Comparison of ENCODE assay signal across 8 cellular contexts in genomic region chr1:155226910-155227260, GRCh38. TPM values are rescaled to one million over a fixed set of nuclear protein-coding genes. Genes with fewer than 3 reads are reported as not detected.
A peak's percentile ranks its signal among the peaks of the same experiment; 100 is the strongest.
DNase-seq lines count a peak whose midpoint lies in the region; ATAC-seq, FAIRE-seq and TF ChIP-seq lines count a peak whose summit lies in the region.

No MANE protein-coding gene starts in this region.

- H3K4me3 ChIP-seq in CD8-positive, alpha-beta memory T cell (ENCODE audit: low read length): peak overlapping the region; percentile 93
- H3K4me3 ChIP-seq in HCT116 (replicated peaks in 1 of 2; ENCODE audit: low read depth in 1 of 2, low read length in 2 of 2): peak overlapping the region; percentile 63 to 69
- H3K4me3 ChIP-seq in OCI-LY1 (ENCODE audit: low read depth, low read length, poor library complexity, severe bottlenecking): peak overlapping the region; percentile 93
- H3K4me3 ChIP-seq in astrocyte (ENCODE audit: insufficient read depth, low read depth, low read length): peak overlapping the region; percentile 84
- H3K4me3 ChIP-seq in iPS-11a (ENCODE audit: low read depth, low read length): peak overlapping the region; percentile 76
- H3K4me3 ChIP-seq in gastrocnemius medialis: peak overlapping the region; percentile 55 to 92 (median 70)

- H2AFZ ChIP-seq in HCT116 (ENCODE audit: low read depth, low read length, poor library complexity, severe bottlenecking): no peak overlapping the region
- H2AFZ ChIP-seq in OCI-LY1 (ENCODE audit: low read length): no peak overlapping the region
- peak overlapping the region; percentile 62 for H2AFZ ChIP-seq in astrocyte (ENCODE audit: low read depth, low read length)

- in situ Hi-C loops in gastrocnemius medialis (cut with MboI; ENCODE audit: low sequenced_read_pairs in 4 of 4): no loop called here

- 0 out of 6 replicates have a peak, but pooled peaks of 2 of the 3 experiments have one; percentile 2 to 18 for TF ChIP-seq CTCF in HCT116 (IDR thresholded peaks at IDR 0.05 in 2 of 3, conservative IDR thresholded peaks at IDR 0.05 in 1 of 3; ENCODE audit: borderline replicate concordance in 1 of 3, insufficient read depth in 1 of 3, low read depth in 2 of 3, low read length in 2 of 3)
- TF ChIP-seq CTCF in OCI-LY1 (IDR thresholded peaks at IDR 0.05; ENCODE audit: low read length): 0 out of 2 replicates have a peak, but pooled peaks have one; percentile 29
- no peak for TF ChIP-seq CTCF in astrocyte (IDR thresholded peaks at IDR 0.05; ENCODE audit: insufficient read depth, low read depth, low read length)
- peak in 2 of 5 experiments; percentile 4 to 8 for TF ChIP-seq CTCF in gastrocnemius medialis (IDR thresholded peaks at IDR 0.05 in 4 of 5, conservative IDR thresholded peaks at IDR 0.05 in 1 of 5)

- RAD21 ChIA-PET in HCT116 (lab: Charles Lee; ENCODE audit: low non-redundant PET in 1 of 2, low total read pairs in 2 of 2, uncharacterized antibody in 2 of 2, unreplicated experiment in 2 of 2): no interaction called here

- peaks cover 17% of the 10 kb centered on the region for H3K4me1 ChIP-seq in CD8-positive, alpha-beta memory T cell (ENCODE audit: insufficient read depth, low read length)
- H3K4me1 ChIP-seq in HCT116 (ENCODE audit: control insufficient read depth in 1 of 2, insufficient read depth in 2 of 2, low read length in 2 of 2) (peaks cover 17 to 43% of the 10 kb centered on the region in 2 experiments), OCI-LY1 (ENCODE audit: insufficient read depth, low read length, severe bottlenecking) (peaks cover 57% of the 10 kb centered on the region), astrocyte (ENCODE audit: insufficient read depth, low read length) (peaks cover 34% of the 10 kb centered on the region), gastrocnemius medialis (peaks cover 8 to 15% of the 10 kb centered on the region in 2 donors)

- H3K9me3 ChIP-seq in CD8-positive, alpha-beta memory T cell (ENCODE audit: low read length): no peaks in the 10 kb centered on the region
- H3K9me3 ChIP-seq in HCT116 (ENCODE audit: control insufficient read depth in 1 of 2, insufficient read depth in 1 of 2, low read depth in 1 of 2, low read length in 2 of 2): no peaks in the 10 kb centered on the region
- H3K9me3 ChIP-seq in OCI-LY1 (ENCODE audit: low read length): no peaks in the 10 kb centered on the region
- H3K9me3 ChIP-seq in astrocyte (ENCODE audit: insufficient read depth, low read depth, low read length): no peaks in the 10 kb centered on the region
- H3K9me3 ChIP-seq in gastrocnemius medialis: no peaks in the 10 kb centered on the region

- TSS peak; percentile 91 for BruUV-seq in HCT116 (replicated peaks; lab: Mats Ljungman, UMichigan)

- H3K27me3 ChIP-seq in CD8-positive, alpha-beta memory T cell (ENCODE audit: insufficient read depth, low read length, poor library complexity, severe bottlenecking): no peaks in the 10 kb centered on the region
- H3K27me3 ChIP-seq in HCT116 (ENCODE audit: insufficient read depth, low read length) (no peaks in the 10 kb centered on the region), OCI-LY1 (ENCODE audit: insufficient read depth, low read length) (no peaks in the 10 kb centered on the region), astrocyte (ENCODE audit: insufficient read depth, low read length) (no peaks in the 10 kb centered on the region), gastrocnemius medialis (no peaks in the 10 kb centered on the region)

- POLR2A ChIA-PET in CD8-positive, alpha-beta memory T cell (lab: Charles Lee): interaction anchor here (1.1 to 2.5 kb wide), 2 partner anchors 15 to 20 kb away, joined by 8 to 9 read pairs; a partner anchor contains a TSS
- POLR2A ChIA-PET in HCT116 (lab: Charles Lee): interaction anchor here (0.7 to 3.0 kb wide), 7 partner anchors 14 to 54 kb away, joined by 3 to 14 read pairs (median 4); partner anchors contain the start of genes KRTCAP2, MTX1 and THBS3

- H3K9ac ChIP-seq in HCT116 (ENCODE audit: low read length) (peak overlapping the region; percentile 78), OCI-LY1 (ENCODE audit: low read length) (peak overlapping the region; percentile 97), astrocyte (ENCODE audit: low read length) (peak overlapping the region; percentile 92)

- no peaks in the 10 kb centered on the region for H3K36me3 ChIP-seq in CD8-positive, alpha-beta memory T cell (ENCODE audit: insufficient read depth, low read length)
- H3K36me3 ChIP-seq in HCT116 (ENCODE audit: control insufficient read depth in 1 of 2, insufficient read depth in 2 of 2, low read length in 2 of 2) (no peaks in the 10 kb centered on the region), OCI-LY1 (ENCODE audit: insufficient read depth, low read length) (no peaks in the 10 kb centered on the region), astrocyte (ENCODE audit: insufficient read depth, low read length) (no peaks in the 10 kb centered on the region), gastrocnemius medialis (no peaks in the 10 kb centered on the region)

- H3K4me1 Mint-ChIP-seq in CD8-positive, alpha-beta memory T cell: peaks cover 23 to 24% (median 24%) of the 10 kb centered on the region in 3 donors
- peaks cover 28% of the 10 kb centered on the region for H3K4me1 Mint-ChIP-seq in astrocyte (ENCODE audit: low read depth, unreplicated experiment)

- peak; percentile 69 for ATAC-seq in HCT116
- peak; percentile 42 to 47 for ATAC-seq in gastrocnemius medialis
- no peak for ATAC-seq in HG03159 (IDR thresholded peaks at IDR 0.05; ENCODE audit: unreplicated experiment)

- CTCF ChIA-PET in CD8-positive, alpha-beta memory T cell (lab: Charles Lee): interaction anchor here (0.8 to 5.3 kb wide), 17 partner anchors 9 to 138 kb away, joined by 3 to 67 read pairs (median 4); partner anchors contain the start of genes KRTCAP2, MTX1 and THBS3
- CTCF ChIA-PET in HCT116 (lab: Charles Lee): interaction anchor here (0.7 to 1.4 kb wide), 6 partner anchors 20 to 135 kb away, joined by 3 to 6 read pairs (median 4); no protein-coding TSS in a partner anchor

- peaks cover 0 to 2% of the 10 kb centered on the region in 2 donors for H3K27me3 Mint-ChIP-seq in CD8-positive, alpha-beta memory T cell
- H3K27me3 Mint-ChIP-seq in astrocyte (ENCODE audit: low read depth, unreplicated experiment): no peaks in the 10 kb centered on the region

- TF ChIP-seq POLR2A in HCT116 (IDR thresholded peaks at IDR 0.05; ENCODE audit: borderline replicate concordance, extremely low read depth, insufficient read depth, insufficient read length) (no peak), gastrocnemius medialis (IDR thresholded peaks at IDR 0.05) (no peak)

- H3K79me2 ChIP-seq in HCT116 (ENCODE audit: insufficient read depth, low read length) (peaks cover 11% of the 10 kb centered on the region), OCI-LY1 (ENCODE audit: insufficient read depth, low read length) (no peaks in the 10 kb centered on the region), astrocyte (ENCODE audit: insufficient read depth, low read length) (peaks cover 19% of the 10 kb centered on the region)

- H3K4me3 Mint-ChIP-seq in CD8-positive, alpha-beta memory T cell: peak overlapping the region; percentile 70 to 96 (median 87)
- H3K4me3 Mint-ChIP-seq in astrocyte (ENCODE audit: unreplicated experiment): peak overlapping the region; percentile 89

- peaks cover 14% of the 10 kb centered on the region for H3F3A ChIP-seq in OCI-LY1 (ENCODE audit: insufficient read depth, low read length)

- DNase-seq in CD8-positive, alpha-beta memory T cell: peak in 2 of 5 donors; percentile 15 to 53
- no peak for DNase-seq in HCT116 (ENCODE audit: low read depth, low spot score)
- no peak for DNase-seq in astrocyte (ENCODE audit: low read depth)
- DNase-seq in gastrocnemius medialis: peak in 1 of 2 donors; percentile 31
- no peak for DNase-seq in GM19240 (ENCODE audit: insufficient read length, low spot score)

- no peaks in the 10 kb centered on the region for H3K9me3 Mint-ChIP-seq in CD8-positive, alpha-beta memory T cell
- H3K9me3 Mint-ChIP-seq in astrocyte (ENCODE audit: unreplicated experiment): peaks cover 4% of the 10 kb centered on the region

- no peak for TF ChIP-seq RAD21 in HCT116 (IDR thresholded peaks at IDR 0.05; ENCODE audit: low read depth)

- H3K27ac Mint-ChIP-seq in CD8-positive, alpha-beta memory T cell: peak overlapping the region; percentile 82 to 96 (median 94)
- peak overlapping the region; percentile 97 for H3K27ac Mint-ChIP-seq in astrocyte (ENCODE audit: unreplicated experiment)

- H3K4me2 ChIP-seq in HCT116 (ENCODE audit: low read length): peak overlapping the region; percentile 88
- H3K4me2 ChIP-seq in OCI-LY1 (ENCODE audit: low read length): peak overlapping the region; percentile 96
- peak overlapping the region; percentile 95 for H3K4me2 ChIP-seq in astrocyte (ENCODE audit: low read length)

- no peak for FAIRE-seq in astrocyte (lab: Jason Lieb, UNC)

- H3K27ac ChIP-seq in CD8-positive, alpha-beta memory T cell (ENCODE audit: low read depth, low read length): peak overlapping the region; percentile 89
- peak overlapping the region; percentile 95 for H3K27ac ChIP-seq in HCT116 (ENCODE audit: low read depth, low read length)
- H3K27ac ChIP-seq in OCI-LY1 (ENCODE audit: low read depth, low read length, poor library complexity, severe bottlenecking): peak overlapping the region; percentile 94
- H3K27ac ChIP-seq in astrocyte (ENCODE audit: low read depth, low read length): peak overlapping the region; percentile 84
- peak overlapping the region; percentile 77 to 83 (median 78) for H3K27ac ChIP-seq in gastrocnemius medialis

- intact Hi-C loops in HCT116 (cut with micrococcal nuclease): loop anchor here (1.0 to 2.0 kb wide), 3 partner anchors 17 to 54 kb away; partner anchors contain the start of genes KRTCAP2, MTX1 and TRIM46
- intact Hi-C loops in gastrocnemius medialis (cut with DNase I; ENCODE audit: low total_unique reads): loop anchor here (1.0 to 5.0 kb wide), 3 partner anchors 16 to 55 kb away; partner anchors contain the start of genes KRTCAP2, THBS3 and TRIM46

- H3K9me2 ChIP-seq in HCT116 (ENCODE audit: insufficient read depth): no peaks in the 10 kb centered on the region
- H3K9me2 ChIP-seq in OCI-LY1 (ENCODE audit: low read depth, low read length): no peaks in the 10 kb centered on the region

- H4K20me1 ChIP-seq in HCT116 (ENCODE audit: insufficient read depth) (no peaks in the 10 kb centered on the region), OCI-LY1 (ENCODE audit: insufficient read depth, low read length) (no peaks in the 10 kb centered on the region), astrocyte (ENCODE audit: insufficient read depth, low read length) (no peaks in the 10 kb centered on the region)

- peaks cover 0 to 2% (median 0%) of the 10 kb centered on the region in 3 donors for H3K36me3 Mint-ChIP-seq in CD8-positive, alpha-beta memory T cell
- H3K36me3 Mint-ChIP-seq in astrocyte (ENCODE audit: low read depth, unreplicated experiment): no peaks in the 10 kb centered on the region

RNA-seq across cellular contexts. Expression of gene MTX1, which starts 18.4 kb away (rescaled TPM):
- total RNA-seq in CD8-positive, alpha-beta memory T cell: 10 to 100 TPM; 67.6 to 73.2 TPM
- polyA plus RNA-seq in CD8-positive, alpha-beta memory T cell: 43.7 TPM
- 69.1 TPM for total RNA-seq in HCT116 (2021; ENCODE audit: unreplicated experiment)
- polyA plus RNA-seq in HCT116 (2012): 94.7 and 108 TPM in 2 replicates
- total RNA-seq in astrocyte: 39.8 and 41.8 TPM in 2 replicates
- total RNA-seq in gastrocnemius medialis: 10 to 100 TPM; 14.4 to 26.9 (median 24.6) TPM

RNA-seq across cellular contexts. Expression of gene THBS3, which starts 19.2 kb away (rescaled TPM):
- total RNA-seq in CD8-positive, alpha-beta memory T cell: 1 to 10 TPM; 7.8 to 7.9 TPM
- 2.9 TPM for polyA plus RNA-seq in CD8-positive, alpha-beta memory T cell
- total RNA-seq in HCT116 (2021; ENCODE audit: unreplicated experiment) (15.9 TPM), astrocyte (153 and 162 TPM in 2 replicates), gastrocnemius medialis (1 to 10 TPM; 1.5 to 4.6 (median 3.3) TPM)
- 14.3 and 14.5 TPM in 2 replicates for polyA plus RNA-seq in HCT116 (2012)

RNA-seq across cellular contexts. Expression of gene ENTREP3, which starts 28.4 kb away (rescaled TPM):
- 10 to 100 TPM; 39.1 to 41.5 TPM for total RNA-seq in CD8-positive, alpha-beta memory T cell
- 1.7 TPM for polyA plus RNA-seq in CD8-positive, alpha-beta memory T cell
- total RNA-seq in HCT116 (2021; ENCODE audit: unreplicated experiment): 69.9 TPM
- polyA plus RNA-seq in HCT116 (2012): 41.9 and 50.3 TPM in 2 replicates
- total RNA-seq in astrocyte: 51.1 and 51.7 TPM in 2 replicates
- total RNA-seq in gastrocnemius medialis: 10 to 100 TPM in 3 of 4 donors, 1 to 10 TPM in 1; 7.9 to 22.3 (median 18.8) TPM

RNA-seq across cellular contexts. Expression of gene SCAMP3, which starts 35.3 kb away (rescaled TPM):
- total RNA-seq in CD8-positive, alpha-beta memory T cell: 100 to 1,000 TPM; 152 to 158 TPM
- polyA plus RNA-seq in CD8-positive, alpha-beta memory T cell: 179 TPM
- total RNA-seq in HCT116 (2021; ENCODE audit: unreplicated experiment) (64.2 TPM), astrocyte (68.9 and 70.3 TPM in 2 replicates), gastrocnemius medialis (100 to 1,000 TPM in 1 of 4 donors, 10 to 100 TPM in 3; 60.0 to 108 (median 79.3) TPM)
- 69.6 and 72.5 TPM in 2 replicates for polyA plus RNA-seq in HCT116 (2012)

RNA-seq across cellular contexts. Expression of gene CLK2, which starts 46.4 kb away (rescaled TPM):
- 10 to 100 TPM; 78.3 to 79.8 TPM for total RNA-seq in CD8-positive, alpha-beta memory T cell
- 20.2 TPM for polyA plus RNA-seq in CD8-positive, alpha-beta memory T cell
- total RNA-seq in HCT116 (2021; ENCODE audit: unreplicated experiment) (72.6 TPM), astrocyte (31.7 and 36.1 TPM in 2 replicates), gastrocnemius medialis (10 to 100 TPM in 2 of 4 donors, 1 to 10 TPM in 2; 7.1 to 13.1 (median 9.8) TPM)
- 59.5 and 63.3 TPM in 2 replicates for polyA plus RNA-seq in HCT116 (2012)
